ENCODE assay signal across 26 cellular contexts in the genomic region with DNA sequence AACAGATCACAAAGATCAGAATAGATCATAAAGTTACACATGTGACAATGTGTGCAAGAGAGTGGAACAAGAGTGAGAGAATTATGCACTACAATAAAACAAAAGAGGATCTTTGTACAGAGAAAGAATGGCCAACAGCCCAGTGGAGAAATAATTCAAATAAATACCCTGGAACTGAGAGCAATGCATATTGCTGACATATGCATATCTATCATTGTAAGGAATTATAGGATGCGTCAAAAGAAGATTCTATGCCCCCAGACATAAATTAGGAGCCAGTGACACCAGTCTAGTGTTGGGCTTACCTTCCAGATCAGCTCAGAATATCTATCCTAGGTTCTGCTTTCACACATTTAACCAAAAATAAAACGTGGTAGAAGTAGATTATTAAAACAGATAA.
"Had no signal": no experiment of that assay in that cellular context is flagged by ENCODE, and none has a peak within 500 bp of the region (broad histone marks: within the 10 kb centered on the region; RNA-seq: fewer than 3 reads in every experiment).

No MANE protein-coding gene starts in this region.

- H3K27ac ChIP-seq: stomach, suprapubic skin, testis, thoracic aorta, thyroid gland, tibial artery, tibial nerve, transverse colon, upper lobe of left lung, upper lobe of right lung, uterus, vagina had no signal

- H3K4me1 ChIP-seq: stomach, suprapubic skin, testis, thyroid gland, tibial artery, tibial nerve, transverse colon, upper lobe of left lung, upper lobe of right lung, uterus, vagina had no signal

- H3K36me3 ChIP-seq: stomach, suprapubic skin, thoracic aorta, thyroid gland, tibial artery, tibial nerve, transverse colon, upper lobe of left lung, upper lobe of right lung, uterus, vagina had no signal

- ATAC-seq: stimulated activated effector memory CD8-positive, alpha-beta T cell treated with anti-CD3 and anti-CD28 coated beads, Interleukin-12 subunit alpha, Interleukin-12 subunit beta, amount 100 ng/mL, for 72 hours; stimulated activated memory B cell treated with anti-CD40 and anti-IgM and Interleukin-4, amounts not matched to agents 10 μg/mL and 1 μg/mL and 100 μg/mL, for 72 hours; stimulated activated naive B cell treated with anti-CD40 and anti-IgM and Interleukin-4, amounts not matched to agents 10 μg/mL and 1 μg/mL and 100 μg/mL, for 72 hours; stimulated activated naive CD8-positive, alpha-beta T cell treated with anti-CD3 and anti-CD28 coated beads, Interleukin-15, amount 100 ng/mL, for 72 hours; stimulated activated naive CD8-positive, alpha-beta T cell treated with anti-CD3 and anti-CD28 coated beads, Interleukin-15, Interleukin-2, amounts not matched to agents 100 U/mL and 50 U/mL, for 24 hours; upper lobe of right lung had no signal

- H3K4me3 ChIP-seq: stomach, suprapubic skin, testis, thoracic aorta, thyroid gland, tibial artery, tibial nerve, transverse colon, upper lobe of left lung, upper lobe of right lung, uterus, vagina had no signal

- DNase-seq: stimulated activated CD4-positive, alpha-beta T cell treated with anti-CD3 and anti-CD28 coated beads, Interleukin-2, amount 100 ng/mL, for 48 hours; stimulated activated CD4-positive, alpha-beta T cell treated with anti-CD3 and anti-CD28 coated beads, Interleukin-4, amount 100 ng/mL, for 1 hour; stimulated activated CD4-positive, alpha-beta T cell treated with anti-CD3 and anti-CD28 coated beads, Interleukin-4, amount 100 ng/mL, for 24 hours; stimulated activated CD4-positive, alpha-beta T cell treated with anti-CD3 and anti-CD28 coated beads, Interleukin-4, amount 100 ng/mL, for 4 hours; stimulated activated CD8-positive, alpha-beta memory T cell treated with anti-CD3 and anti-CD28 coated beads, Interleukin-4, amount 100 ng/mL, for 48 hours; stimulated activated naive B cell treated with anti-CD40 and anti-IgM and Interleukin-4, amounts not matched to agents 10 μg/mL and 1 μg/mL and 100 μg/mL, for 72 hours; stimulated activated naive CD4-positive, alpha-beta T cell; stimulated activated naive CD4-positive, alpha-beta T cell treated with Interleukin-2 at 50 U/mL for 16 hours; stimulated activated naive CD8-positive, alpha-beta T cell treated with anti-CD3 and anti-CD28 coated beads, Interleukin-15, amount 100 ng/mL, for 72 hours; stimulated activated naive CD8-positive, alpha-beta T cell treated with anti-CD3 and anti-CD28 coated beads, Interleukin-15, Interleukin-2, amounts not matched to agents 100 U/mL and 50 U/mL, for 24 hours; stomach; substantia nigra; testis; thyroid gland; tibial artery; transverse colon; upper lobe of left lung; upper lobe of right lung; uterus had no signal

- FAIRE-seq: urothelium cell line had no signal

- H3K9me3 ChIP-seq: suprapubic skin, testis, thoracic aorta, thyroid gland, tibial nerve, transverse colon, upper lobe of left lung, upper lobe of right lung, uterus, vagina had no signal

- H3K27me3 ChIP-seq: stomach, suprapubic skin, testis, thyroid gland, tibial artery, tibial nerve, transverse colon, upper lobe of left lung, upper lobe of right lung, uterus, vagina had no signal
